In the genomic region with DNA sequence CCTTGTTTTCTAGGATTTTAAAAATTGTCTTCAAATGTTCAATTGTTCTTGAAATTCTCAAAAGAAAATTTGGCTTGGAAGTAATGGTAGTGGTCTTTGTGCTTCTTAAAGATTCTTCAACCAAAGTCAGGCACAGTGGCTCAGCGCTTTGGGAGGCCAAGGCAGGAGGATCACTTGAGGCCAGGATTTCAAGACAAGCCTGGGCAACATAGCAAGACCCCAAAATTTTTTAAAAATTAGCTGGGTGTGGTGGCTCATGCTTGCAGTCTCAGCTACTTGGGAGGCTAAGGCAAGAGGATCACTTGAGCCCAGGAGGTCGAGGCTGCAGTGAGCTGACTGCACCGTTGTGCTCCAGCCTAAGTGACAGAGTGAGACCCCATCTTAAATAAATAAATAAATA, we compare ENCODE assay signal across 23 cellular contexts.
"Had no signal": no experiment of that assay in that cellular context is flagged by ENCODE, and none has a peak within 500 bp of the region (broad histone marks: within the 10 kb centered on the region; RNA-seq: fewer than 3 reads in every experiment).

No MANE protein-coding gene starts in this region.

- DNase-seq: colonic mucosa; cortex of kidney; effector CD8-positive, alpha-beta T cell; effector memory CD8-positive, alpha-beta T cell; endodermal cell; erythroblast; foreskin keratinocyte; heart left ventricle; hypothalamus; immature natural killer cell; islet precursor cell; kidney; kidney glomerular epithelial cell; left colon; left ventricle myocardium inferior; lower lobe of right lung; mesenchymal stem cell; midbrain had no signal

- H3K4me1 ChIP-seq: colonic mucosa, foreskin keratinocyte, gastroesophageal sphincter, heart left ventricle, left ventricle myocardium inferior, lower lobe of right lung had no signal

- H3K4me3 ChIP-seq: colonic mucosa, gastroesophageal sphincter, heart left ventricle, hepatocyte, left ventricle myocardium inferior, lower lobe of right lung had no signal

- H3K36me3 ChIP-seq: colonic mucosa, gastroesophageal sphincter, heart left ventricle, left ventricle myocardium inferior, lower lobe of right lung had no signal

- H3K9me3 ChIP-seq: colonic mucosa, left ventricle myocardium inferior, lower lobe of right lung had no signal

- H3K27me3 ChIP-seq: colonic mucosa, foreskin keratinocyte had no signal

- ATAC-seq: effector memory CD8-positive, alpha-beta T cell; esophagus mucosa; foreskin keratinocyte; gastroesophageal sphincter; heart left ventricle; left colon; left lobe of liver; lower lobe of right lung had no signal

- H3K4me2 ChIP-seq: hepatocyte had no signal

- H2AFZ ChIP-seq: hepatocyte had no signal

- H3K27ac ChIP-seq: colonic mucosa, epithelial cell of prostate, foreskin keratinocyte, gastroesophageal sphincter, heart left ventricle, hepatocyte, left ventricle myocardium inferior, lower lobe of right lung had no signal

- H3K79me2 ChIP-seq: hepatocyte had no signal
